ENCODE assay signal across 29 cellular contexts in genomic region chr4:183370786-183371185, GRCh38. TPM values are rescaled to one million over a fixed set of nuclear protein-coding genes. Genes with fewer than 3 reads are reported as not detected.
"Had no signal": no experiment of that assay in that cellular context is flagged by ENCODE, and none has a peak within 500 bp of the region (broad histone marks: within the 10 kb centered on the region; RNA-seq: fewer than 3 reads in every experiment).

No MANE protein-coding gene starts in this region.

- DNase-seq: activated CD4-positive, alpha-beta memory T cell treated with anti-CD3 and anti-CD28 coated beads for 36 hours; activated CD4-positive, alpha-beta T cell treated with anti-CD3 and anti-CD28 coated beads, Interleukin-2, amount 10 ng/mL, durations not matched to agents 24 days and 14 days; activated CD4-positive, CD25-positive, alpha-beta regulatory T cell treated with anti-CD3 and anti-CD28 coated beads, Interleukin-2, amount 50 U/mL, for 72 hours; activated CD8-positive, alpha-beta memory T cell treated with anti-CD3 and anti-CD28 coated beads for 24 hours; activated gamma-delta T cell treated with Interleukin-2 at 50 U/mL for 16 hours; activated naive CD4-positive, alpha-beta T cell treated with anti-CD3 and anti-CD28 coated beads, Interleukin-2, amount 10 ng/mL, durations not matched to agents 7 days and 5 days; activated naive CD8-positive, alpha-beta T cell treated with anti-CD3 and anti-CD28 coated beads for 36 hours; activated T-cell treated with anti-CD3 and anti-CD28 coated beads for 4 hours; activated T-cell treated with anti-CD3 and anti-CD28 coated beads, Interleukin-2, amount 50 U/mL, for 48 hours; brain microvascular endothelial cell; caudate nucleus; MV-4-11; NCI-H1092 treated with DMSO at 0.1 percent for 48 hours; NCI-H1417 treated with DMSO at 0.1 percent for 48 hours; NCI-H1694; NCI-H2029; NCI-H2107; NCI-H2171 treated with DMSO at 0.1 percent for 48 hours; NCI-H345; NCI-H510A; NCI-H526 treated with DMSO at 0.1 percent for 48 hours; PC-3; SHP77 treated with DMSO at 0.1 percent for 48 hours had no signal

- H3K4me3 Mint-ChIP-seq: activated CD4-positive, alpha-beta memory T cell treated with anti-CD3 and anti-CD28 coated beads for 36 hours; activated CD4-positive, alpha-beta T cell treated with anti-CD3 and anti-CD28 coated beads, Interleukin-2, amount 10 ng/mL, durations not matched to agents 24 days and 14 days; activated naive CD4-positive, alpha-beta T cell treated with anti-CD3 and anti-CD28 coated beads, Interleukin-2, amount 10 ng/mL, durations not matched to agents 7 days and 5 days; activated naive CD8-positive, alpha-beta T cell treated with anti-CD3 and anti-CD28 coated beads for 36 hours; activated T-helper 17 cell treated with anti-CD3 and anti-CD28 coated beads, Interleukin-2, amount 50 U/mL, for 72 hours; T-helper 1 cell treated with Interleukin-12 subunit alpha and Interleukin-12 subunit beta and Interleukin-4 antibody, amounts not matched to agents 30 μg/mL and 1 μg/mL, for 36 hours had no signal

- H3K27me3 ChIP-seq: brain microvascular endothelial cell had no signal

- H3K9me3 Mint-ChIP-seq: activated CD4-positive, alpha-beta T cell treated with anti-CD3 and anti-CD28 coated beads, Interleukin-2, amount 10 ng/mL, durations not matched to agents 24 days and 14 days; activated naive CD4-positive, alpha-beta T cell treated with anti-CD3 and anti-CD28 coated beads, Interleukin-2, amount 10 ng/mL, durations not matched to agents 7 days and 5 days; activated naive CD8-positive, alpha-beta T cell treated with anti-CD3 and anti-CD28 coated beads for 36 hours; activated T-helper 17 cell treated with anti-CD3 and anti-CD28 coated beads, Interleukin-2, amount 50 U/mL, for 72 hours had no signal

- H3K4me1 Mint-ChIP-seq: activated CD4-positive, alpha-beta T cell treated with anti-CD3 and anti-CD28 coated beads, Interleukin-2, amount 10 ng/mL, durations not matched to agents 24 days and 14 days; activated naive CD4-positive, alpha-beta T cell treated with anti-CD3 and anti-CD28 coated beads, Interleukin-2, amount 10 ng/mL, durations not matched to agents 7 days and 5 days; activated naive CD8-positive, alpha-beta T cell treated with anti-CD3 and anti-CD28 coated beads for 36 hours; activated T-helper 17 cell treated with anti-CD3 and anti-CD28 coated beads, Interleukin-2, amount 50 U/mL, for 72 hours had no signal

- H3K27me3 Mint-ChIP-seq: activated CD4-positive, alpha-beta memory T cell treated with anti-CD3 and anti-CD28 coated beads for 36 hours; activated CD4-positive, alpha-beta T cell treated with anti-CD3 and anti-CD28 coated beads, Interleukin-2, amount 10 ng/mL, durations not matched to agents 24 days and 14 days; activated naive CD8-positive, alpha-beta T cell treated with anti-CD3 and anti-CD28 coated beads for 36 hours; activated T-helper 17 cell treated with anti-CD3 and anti-CD28 coated beads, Interleukin-2, amount 50 U/mL, for 72 hours had no signal

- H3K4me2 ChIP-seq: KMS-11 had no signal

- H3K27ac Mint-ChIP-seq: activated CD4-positive, alpha-beta memory T cell treated with anti-CD3 and anti-CD28 coated beads for 36 hours; activated CD4-positive, alpha-beta T cell treated with anti-CD3 and anti-CD28 coated beads, Interleukin-2, amount 10 ng/mL, durations not matched to agents 24 days and 14 days; activated naive CD4-positive, alpha-beta T cell treated with anti-CD3 and anti-CD28 coated beads, Interleukin-2, amount 10 ng/mL, durations not matched to agents 7 days and 5 days; activated naive CD8-positive, alpha-beta T cell treated with anti-CD3 and anti-CD28 coated beads for 36 hours; activated T-helper 17 cell treated with anti-CD3 and anti-CD28 coated beads, Interleukin-2, amount 50 U/mL, for 72 hours; T-helper 1 cell treated with Interleukin-12 subunit alpha and Interleukin-12 subunit beta and Interleukin-4 antibody, amounts not matched to agents 30 μg/mL and 1 μg/mL, for 36 hours had no signal

- H3K36me3 Mint-ChIP-seq: activated CD4-positive, alpha-beta memory T cell treated with anti-CD3 and anti-CD28 coated beads for 36 hours; activated naive CD4-positive, alpha-beta T cell treated with anti-CD3 and anti-CD28 coated beads, Interleukin-2, amount 10 ng/mL, durations not matched to agents 7 days and 5 days; activated naive CD8-positive, alpha-beta T cell treated with anti-CD3 and anti-CD28 coated beads for 36 hours had no signal

- H3K36me3 ChIP-seq: brain microvascular endothelial cell had no signal

- H3K9ac ChIP-seq: KMS-11 had no signal

- ATAC-seq: activated T-helper 17 cell treated with anti-CD3 and anti-CD28 coated beads, Interleukin-2, amount 50 U/mL, for 72 hours; PC-3 had no signal

- H3K27ac ChIP-seq: brain microvascular endothelial cell, KMS-11 had no signal

RNA-seq across cellular contexts. Expression of gene CLDN24, which starts 48.6 kb away (rescaled TPM):
- total RNA-seq: activated CD4-positive, alpha-beta memory T cell treated with anti-CD3 and anti-CD28 coated beads for 36 hours; activated CD4-positive, alpha-beta T cell treated with anti-CD3 and anti-CD28 coated beads, Interleukin-2, amount 10 ng/mL, durations not matched to agents 24 days and 14 days; activated naive CD8-positive, alpha-beta T cell treated with anti-CD3 and anti-CD28 coated beads for 36 hours; activated T-helper 17 cell treated with anti-CD3 and anti-CD28 coated beads, Interleukin-2, amount 50 U/mL, for 72 hours; MCF 10A; PC-3; SK-MEL-5 had no signal
- polyA plus RNA-seq: adipose tissue had no signal

RNA-seq across cellular contexts. Expression of gene CLDN22, which starts 50.7 kb away (rescaled TPM):
- total RNA-seq: activated CD4-positive, alpha-beta memory T cell treated with anti-CD3 and anti-CD28 coated beads for 36 hours; activated CD4-positive, alpha-beta T cell treated with anti-CD3 and anti-CD28 coated beads, Interleukin-2, amount 10 ng/mL, durations not matched to agents 24 days and 14 days; activated naive CD8-positive, alpha-beta T cell treated with anti-CD3 and anti-CD28 coated beads for 36 hours; activated T-helper 17 cell treated with anti-CD3 and anti-CD28 coated beads, Interleukin-2, amount 50 U/mL, for 72 hours; MCF 10A; PC-3; SK-MEL-5 had no signal
- polyA plus RNA-seq: adipose tissue had no signal
